ENCODE assay signal across 20 cellular contexts in genomic region chr6:100780648-100781047, GRCh38.
DNase-seq lines count a peak whose midpoint lies in the region; ATAC-seq, FAIRE-seq and TF ChIP-seq lines count a peak whose summit lies in the region.
"Had no signal": no experiment of that assay in that cellular context is flagged by ENCODE, and none has a peak within 500 bp of the region (broad histone marks: within the 10 kb centered on the region; RNA-seq: fewer than 3 reads in every experiment).

No MANE protein-coding gene starts in this region.

- H3K27ac ChIP-seq in RWPE1 = no peak overlapping the region
- H3K27ac ChIP-seq in epithelial cell of prostate = peak overlapping the region; percentile 46

- peak; percentile 2 for DNase-seq in HCEC 1CT
- peak; percentile 1 for DNase-seq in RWPE1 (ENCODE audit: low spot score)
- DNase-seq in epithelial cell of prostate (ENCODE audit: low read depth, low spot score) = no peak
- no peak for DNase-seq in NCI-H1105 treated with DMSO at 0.1 percent for 48 hours (lab: John Stamatoyannopoulos, UW)
- DNase-seq in HTR-8/SVneo (ENCODE audit: insufficient read length, low spot score) = no peak
- DNase-seq: ACHN; BE2C; C1 segment of cervical spinal cord; CD4-positive, alpha-beta T cell; DMS153; DMS79; GDM1; HFFc6 had no signal

- FAIRE-seq in HTR-8/SVneo (lab: Jason Lieb, UNC) = no peak
- FAIRE-seq: GM12892, GM18507, H54, HepG2 had no signal

- CTCF ChIA-PET in RWPE1 (lab: Yijun Ruan, JAX) = no interaction called here

- no peak for ATAC-seq in esophagus mucosa
- ATAC-seq: GM23338, HCT116, HepG2 had no signal

- TF ChIP-seq CTCF in RWPE1 (conservative IDR thresholded peaks at IDR 0.05; ENCODE audit: low read depth) = no peak

- POLR2A ChIA-PET in RWPE1 (lab: Yijun Ruan, JAX; ENCODE audit: low non-redundant PET) = no interaction called here

Comparison
In these comparisons a context has a peak if more than half of its experiments do, and no peak if none do; other contexts are left out.
1. DNase-seq: peak in HCEC 1CT (single experiment) and RWPE1 (single experiment); none in epithelial cell of prostate (single experiment), NCI-H1105 treated with DMSO at 0.1 percent for 48 hours (single experiment) and HTR-8/SVneo (single experiment).